ENCODE assay signal across 33 cellular contexts in the genomic region with DNA sequence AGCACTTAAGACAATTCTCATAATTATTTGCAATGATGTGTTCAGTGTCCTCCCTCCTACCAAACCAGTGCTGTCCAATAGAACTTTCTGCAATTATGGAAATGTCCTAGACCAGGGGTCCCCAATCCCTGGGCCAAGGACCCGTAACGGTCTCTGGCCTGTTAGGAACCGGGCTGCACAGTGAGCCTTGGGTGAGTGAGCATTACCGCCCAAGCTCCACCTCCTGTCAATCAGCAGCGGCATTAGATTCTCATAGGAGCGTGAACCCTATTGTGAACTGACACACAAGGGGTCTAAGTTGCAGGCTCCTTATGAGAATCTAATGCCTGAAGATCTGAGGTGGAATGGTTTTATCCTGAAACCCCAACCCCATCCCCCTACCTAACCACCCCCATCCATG. TPM values are rescaled to one million over a fixed set of nuclear protein-coding genes. Genes with fewer than 3 reads are reported as not detected.
"Had no signal": no experiment of that assay in that cellular context is flagged by ENCODE, and none has a peak within 500 bp of the region (broad histone marks: within the 10 kb centered on the region; RNA-seq: fewer than 3 reads in every experiment).

No MANE protein-coding gene starts in this region.

- DNase-seq: hypothalamus; immature natural killer cell; left ventricle myocardium inferior; mesendoderm; naive B cell; natural killer cell; nephron progenitor cell; pancreas; posterior cingulate gyrus; retina; right cardiac atrium; stimulated activated CD4-positive, alpha-beta T cell treated with anti-CD3 and anti-CD28 coated beads, Interleukin-12 subunit alpha, Interleukin-12 subunit beta, amount 100 ng/mL, for 4 hours; stimulated activated CD4-positive, alpha-beta T cell treated with anti-CD3 and anti-CD28 coated beads, Interleukin-15, amount 100 ng/mL, for 24 hours; stimulated activated CD4-positive, alpha-beta T cell treated with anti-CD3 and anti-CD28 coated beads, Interleukin-2, amount 100 ng/mL, for 24 hours; stimulated activated CD4-positive, alpha-beta T cell treated with anti-CD3 and anti-CD28 coated beads, Interleukin-4, amount 100 ng/mL, for 1 hour; stimulated activated naive B cell treated with anti-CD40 and anti-IgM and Interleukin-4, amounts not matched to agents 10 μg/mL and 1 μg/mL and 100 μg/mL, for 72 hours; stimulated activated naive CD8-positive, alpha-beta T cell treated with anti-CD3 and anti-CD28 coated beads, Interleukin-15, Interleukin-2, amounts not matched to agents 100 U/mL and 50 U/mL, for 24 hours; stomach; testis; thyroid gland; transverse colon; upper lobe of right lung; uterus had no signal

- H3K4me1 Mint-ChIP-seq: immature natural killer cell, mesothelial cell of epicardium had no signal

- H3K27ac Mint-ChIP-seq: immature natural killer cell; mesothelial cell of epicardium; natural killer cell; nephron progenitor cell; stimulated activated naive B cell treated with anti-CD40 and anti-IgM and Interleukin-4, amounts not matched to agents 10 μg/mL and 1 μg/mL and 100 μg/mL, for 72 hours had no signal

- H3K4me1 ChIP-seq: left ventricle myocardium inferior, pancreas, prostate gland, thyroid gland, uterus had no signal

- H3K4me3 ChIP-seq: left ventricle myocardium inferior, lung, pancreas, prostate gland, skin epidermis, stomach, testis, thyroid gland, transverse colon, upper lobe of right lung, uterus had no signal

- H3K9me3 ChIP-seq: left ventricle myocardium inferior, pancreas, prostate gland, stomach, testis, thyroid gland, transverse colon, upper lobe of right lung, uterus had no signal

- H3K4me3 Mint-ChIP-seq: immature natural killer cell; mesothelial cell of epicardium; naive B cell; natural killer cell; nephron progenitor cell; stimulated activated naive B cell treated with anti-CD40 and anti-IgM and Interleukin-4, amounts not matched to agents 10 μg/mL and 1 μg/mL and 100 μg/mL, for 72 hours had no signal

- H3K27ac ChIP-seq: left ventricle myocardium inferior, pancreas, prostate gland, skin epidermis, stomach, testis, thyroid gland, transverse colon, upper lobe of right lung, uterus had no signal

- H3K9me3 Mint-ChIP-seq: immature natural killer cell; mesothelial cell of epicardium; natural killer cell; nephron progenitor cell; stimulated activated naive B cell treated with anti-CD40 and anti-IgM and Interleukin-4, amounts not matched to agents 10 μg/mL and 1 μg/mL and 100 μg/mL, for 72 hours had no signal

- FAIRE-seq: islet of Langerhans, pancreas had no signal

- ATAC-seq: natural killer cell; pancreas; right cardiac atrium; sciatic nerve; stimulated activated naive B cell treated with anti-CD40 and anti-IgM and Interleukin-4, amounts not matched to agents 10 μg/mL and 1 μg/mL and 100 μg/mL, for 72 hours; stimulated activated naive CD8-positive, alpha-beta T cell treated with anti-CD3 and anti-CD28 coated beads, Interleukin-15, Interleukin-2, amounts not matched to agents 100 U/mL and 50 U/mL, for 24 hours; upper lobe of right lung had no signal

- H3K36me3 ChIP-seq: left ventricle myocardium inferior, pancreas, prostate gland, stomach, thyroid gland, transverse colon, upper lobe of right lung, uterus had no signal

- H3K27me3 ChIP-seq: pancreas, testis, thyroid gland, transverse colon, upper lobe of right lung, uterus had no signal

- H3K36me3 Mint-ChIP-seq: immature natural killer cell; mesothelial cell of epicardium; naive B cell; natural killer cell; stimulated activated naive B cell treated with anti-CD40 and anti-IgM and Interleukin-4, amounts not matched to agents 10 μg/mL and 1 μg/mL and 100 μg/mL, for 72 hours had no signal

RNA-seq across cellular contexts. Expression of a gene that starts 3.9 kb away (rescaled TPM):
- total RNA-seq: kidney epithelial cell, lower leg skin, mesothelial cell of epicardium, mononuclear cell, natural killer cell, omental fat pad, sciatic nerve, thyroid gland, upper lobe of right lung had no signal
- polyA plus RNA-seq: immature natural killer cell, lung had no signal
